21 cellular contexts compared by ENCODE assay signal in the genomic region with DNA sequence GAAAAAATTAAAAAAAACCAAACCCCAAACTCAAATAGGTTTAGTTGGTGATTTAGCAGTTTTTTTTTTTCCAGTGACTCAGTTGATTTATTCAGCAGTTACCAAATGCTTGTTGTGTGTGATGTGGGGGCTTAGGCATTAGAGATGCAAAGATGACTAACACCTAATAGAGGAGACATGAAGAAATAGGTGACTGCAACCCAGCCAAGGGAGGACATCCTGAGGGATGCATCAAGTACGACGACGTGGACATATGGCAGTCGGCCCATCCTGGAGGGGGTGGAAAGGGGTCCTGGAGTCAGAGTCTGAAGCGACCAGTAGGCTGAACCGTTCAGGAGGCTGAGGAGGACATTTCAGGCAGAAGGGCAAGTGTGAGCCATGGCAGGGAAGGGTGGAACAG. TPM values are rescaled to one million over a fixed set of nuclear protein-coding genes. Genes with fewer than 3 reads are reported as not detected.
DNase-seq lines count a peak whose midpoint lies in the region; ATAC-seq and TF ChIP-seq lines count a peak whose summit lies in the region.
"Had no signal": no experiment of that assay in that cellular context is flagged by ENCODE, and none has a peak within 500 bp of the region (broad histone marks: within the 10 kb centered on the region; RNA-seq: fewer than 3 reads in every experiment).

No MANE protein-coding gene starts in this region.

- H3K9ac ChIP-seq in smooth muscle cell (ENCODE audit: low read depth), result no peak overlapping the region

- POLR2A ChIA-PET in MCF 10A (lab: Yijun Ruan, JAX), result no interaction called here

- no peak overlapping the region for H2AFZ ChIP-seq in smooth muscle cell (ENCODE audit: low read depth)

- no TSS peak for BruUV-seq in MCF 10A (replicated peaks; lab: Mats Ljungman, UMichigan)

- H3K4me1 ChIP-seq in breast epithelium (no peaks in the 10 kb centered on the region), smooth muscle cell (ENCODE audit: low read depth) (peaks cover 13% of the 10 kb centered on the region)

- no peak overlapping the region for H3K4me2 ChIP-seq in smooth muscle cell

- TF ChIP-seq POLR2A in breast epithelium (IDR thresholded peaks at IDR 0.05), result no peak

- no peaks in the 10 kb centered on the region for H3K36me3 ChIP-seq in breast epithelium
- no peaks in the 10 kb centered on the region for H3K36me3 ChIP-seq in smooth muscle cell (ENCODE audit: low read depth)
- H3K36me3 ChIP-seq: HAP-1, Peyer's patch, WERI-Rb-1 had no signal

- DNase-seq in MCF 10A (ENCODE audit: unreplicated experiment) (peak; percentile 58), breast epithelium (ENCODE audit: low spot score in 2 of 2) (no peak), amniotic epithelial cell (ENCODE audit: low read depth) (peak; percentile 89), kidney glomerular epithelial cell (lab: John Stamatoyannopoulos, UW) (peak; percentile 59), smooth muscle cell (lab: John Stamatoyannopoulos, UW; ENCODE audit: unreplicated experiment) (no peak), cerebellar nuclear complex (lab: John Stamatoyannopoulos, UW) (no peak)
- DNase-seq: activated CD4-positive, alpha-beta T cell treated with anti-CD3 and anti-CD28 coated beads, Interleukin-2, amount 10 ng/mL, durations not matched to agents 7 days and 5 days; effector memory CD4-positive, alpha-beta T cell; NCI-H2081; Peyer's patch; stimulated activated CD4-positive, alpha-beta T cell treated with anti-CD3 and anti-CD28 coated beads, Interleukin-4, amount 100 ng/mL, for 4 hours; stimulated activated naive CD8-positive, alpha-beta T cell treated with anti-CD3 and anti-CD28 coated beads, Interleukin-15, Interleukin-2, amounts not matched to agents 100 U/mL and 50 U/mL, for 24 hours; T-helper 17 cell; WERI-Rb-1 had no signal

- no peak overlapping the region for H3K27ac ChIP-seq in breast epithelium
- H3K27ac ChIP-seq in smooth muscle cell (ENCODE audit: low read depth), result no peak overlapping the region
- H3K27ac ChIP-seq: Peyer's patch, WERI-Rb-1 had no signal

- H3K27me3 ChIP-seq in breast epithelium (no peaks in the 10 kb centered on the region), smooth muscle cell (ENCODE audit: low read depth) (no peaks in the 10 kb centered on the region)
- H3K27me3 ChIP-seq: Peyer's patch had no signal

- H3K4me1 Mint-ChIP-seq in MCF 10A (ENCODE audit: insufficient read depth, unreplicated experiment), result peaks cover 22% of the 10 kb centered on the region
- H3K4me1 Mint-ChIP-seq: activated CD4-positive, alpha-beta T cell treated with anti-CD3 and anti-CD28 coated beads, Interleukin-2, amount 10 ng/mL, durations not matched to agents 7 days and 5 days; T-helper 17 cell had no signal

- TF ChIP-seq CTCF in MCF 10A (IDR thresholded peaks at IDR 0.05; ENCODE audit: unreplicated experiment) (no peak), breast epithelium (IDR thresholded peaks at IDR 0.05) (no peak), smooth muscle cell (IDR thresholded peaks at IDR 0.05; ENCODE audit: borderline replicate concordance, insufficient read depth, poor library complexity, severe bottlenecking) (no peak)

- H3F3A ChIP-seq in smooth muscle cell (ENCODE audit: low read depth), result peaks cover 8% of the 10 kb centered on the region

- ATAC-seq in HG03571 (IDR thresholded peaks at IDR 0.05; ENCODE audit: unreplicated experiment) (no peak), GM18873 (IDR thresholded peaks at IDR 0.05; ENCODE audit: low FRiP score, unreplicated experiment) (no peak)
- ATAC-seq: stimulated activated naive CD8-positive, alpha-beta T cell treated with anti-CD3 and anti-CD28 coated beads, Interleukin-15, Interleukin-2, amounts not matched to agents 100 U/mL and 50 U/mL, for 24 hours; T-helper 17 cell had no signal

- intact Hi-C loops in MCF 10A (cut with micrococcal nuclease), result no loop called here
- intact Hi-C loops in breast epithelium (cut with DNase I; ENCODE audit: low total_unique reads), result no loop called here

- H3K9me3 Mint-ChIP-seq in MCF 10A (ENCODE audit: unreplicated experiment), result no peaks in the 10 kb centered on the region
- H3K9me3 Mint-ChIP-seq: activated CD4-positive, alpha-beta T cell treated with anti-CD3 and anti-CD28 coated beads, Interleukin-2, amount 10 ng/mL, durations not matched to agents 7 days and 5 days; activated T-helper 2 cell treated with anti-CD3 and anti-CD28 coated beads, Interferon-gamma antibody, Interleukin-2, Interleukin-4, amounts not matched to agents 10 μg/mL and 5 μg/mL and 100 μg/mL, durations not matched to agents 14 hours and 24 hours and 36 hours had no signal

- H4K20me1 ChIP-seq in smooth muscle cell (ENCODE audit: low read depth), result no peaks in the 10 kb centered on the region

- WGBS in smooth muscle cell (ENCODE audit: low lambda C conversion rate), result 92% methylated on average over 6 of the region's 6 CpGs

- H3K27me3 Mint-ChIP-seq in MCF 10A (ENCODE audit: insufficient read depth, unreplicated experiment), result no peaks in the 10 kb centered on the region
- H3K27me3 Mint-ChIP-seq: activated CD4-positive, alpha-beta T cell treated with anti-CD3 and anti-CD28 coated beads, Interleukin-2, amount 10 ng/mL, durations not matched to agents 7 days and 5 days had no signal

- no peak overlapping the region for H3K27ac Mint-ChIP-seq in MCF 10A (ENCODE audit: low read depth, unreplicated experiment)
- H3K27ac Mint-ChIP-seq: activated CD4-positive, alpha-beta T cell treated with anti-CD3 and anti-CD28 coated beads, Interleukin-2, amount 10 ng/mL, durations not matched to agents 7 days and 5 days; activated naive CD8-positive, alpha-beta T cell; activated T-helper 2 cell treated with anti-CD3 and anti-CD28 coated beads, Interferon-gamma antibody, Interleukin-2, Interleukin-4, amounts not matched to agents 10 μg/mL and 5 μg/mL and 100 μg/mL, durations not matched to agents 14 hours and 24 hours and 36 hours; T-helper 17 cell had no signal

- H3K9me3 ChIP-seq in breast epithelium (no peaks in the 10 kb centered on the region), smooth muscle cell (replicated peaks; ENCODE audit: low read depth) (no peaks in the 10 kb centered on the region)
- H3K9me3 ChIP-seq: HAP-1, Peyer's patch had no signal

- CTCF ChIA-PET in MCF 10A (lab: Yijun Ruan, JAX), result no interaction called here

- H3K79me2 ChIP-seq in smooth muscle cell (ENCODE audit: low read depth), result no peaks in the 10 kb centered on the region

- no peak overlapping the region for H3K4me3 Mint-ChIP-seq in MCF 10A (ENCODE audit: unreplicated experiment)
- H3K4me3 Mint-ChIP-seq: activated CD4-positive, alpha-beta T cell treated with anti-CD3 and anti-CD28 coated beads, Interleukin-2, amount 10 ng/mL, durations not matched to agents 7 days and 5 days; activated naive CD8-positive, alpha-beta T cell; T-helper 17 cell had no signal

- H3K4me3 ChIP-seq in breast epithelium, result no peak overlapping the region
- no peak overlapping the region for H3K4me3 ChIP-seq in smooth muscle cell
- H3K4me3 ChIP-seq: HAP-1, Peyer's patch had no signal

- no peaks in the 10 kb centered on the region for H3K36me3 Mint-ChIP-seq in MCF 10A (ENCODE audit: insufficient read depth, unreplicated experiment)
- H3K36me3 Mint-ChIP-seq: activated naive CD8-positive, alpha-beta T cell had no signal

RNA-seq across cellular contexts. Expression of gene LRMDA, which starts 35.5 kb away (rescaled TPM):
- total RNA-seq in MCF 10A (2022) (not detected in 2 replicates), breast epithelium (10 to 100 TPM in 2 of 3 donors, 1 to 10 TPM in 1; 8.3 to 17.1 (median 11.1) TPM), smooth muscle cell (1.5 and 87.4 TPM in 2 replicates)
- 1.6 and 2.0 TPM in 2 replicates for polyA plus RNA-seq in smooth muscle cell
- total RNA-seq: activated CD4-positive, alpha-beta T cell treated with anti-CD3 and anti-CD28 coated beads, Interleukin-2, amount 10 ng/mL, durations not matched to agents 7 days and 5 days; activated T-helper 2 cell treated with anti-CD3 and anti-CD28 coated beads, Interferon-gamma antibody, Interleukin-2, Interleukin-4, amounts not matched to agents 10 μg/mL and 5 μg/mL and 100 μg/mL, durations not matched to agents 14 hours and 24 hours and 36 hours; Daoy; HT-29; T-helper 17 cell had no signal

Comparison
In these comparisons a context has a peak if more than half of its experiments do, and no peak if none do; other contexts are left out.
1. DNase-seq: peak in MCF 10A (single experiment), amniotic epithelial cell (single experiment) and kidney glomerular epithelial cell (single experiment); none in breast epithelium (0 of 2), smooth muscle cell (single experiment) and cerebellar nuclear complex (0 of 2).